ENCODE assay signal across 1 cellular context in genomic region chrX:65706041-65706828, GRCh38.
TF ChIP-seq lines count a peak whose summit lies in the region.

No MANE protein-coding gene starts in this region.

TF ChIP-seq in GM12878, 131 proteins besides CTCF, POLR2A, EP300 and RAD21 (continued from another document):
- no peak for TF ChIP-seq SPI1 (IDR thresholded peaks at IDR 0.05; ENCODE audit: borderline replicate concordance, insufficient read depth, low read depth, low read length)
- no peak for TF ChIP-seq SREBF2 (IDR thresholded peaks at IDR 0.05; ENCODE audit: low read length)
- no peak for TF ChIP-seq RUNX3 (IDR thresholded peaks at IDR 0.05; ENCODE audit: low read length)
- TF ChIP-seq ZNF217 (IDR thresholded peaks at IDR 0.05): no peak
- no peak for TF ChIP-seq FOXK2 (IDR thresholded peaks at IDR 0.05)
- no peak for TF ChIP-seq NFXL1 (IDR thresholded peaks at IDR 0.05; ENCODE audit: borderline replicate concordance)
- TF ChIP-seq SIN3A (IDR thresholded peaks at IDR 0.05; ENCODE audit: low read depth, low read length): no peak
- no peak for TF ChIP-seq BACH1 (IDR thresholded peaks at IDR 0.05; ENCODE audit: borderline replicate concordance)
- TF ChIP-seq CHD4 (IDR thresholded peaks at IDR 0.05): no peak
- TF ChIP-seq ZNF687 (IDR thresholded peaks at IDR 0.05): 0 out of 2 replicates have a peak, but pooled peaks have one; percentile 25
- peak; percentile 20; the same call in 1 of the 2 replicates for TF ChIP-seq BCL11A (IDR thresholded peaks at IDR 0.05; ENCODE audit: low read depth, low read length)
- TF ChIP-seq NFIC (IDR thresholded peaks at IDR 0.05; ENCODE audit: low read depth, low read length): 0 out of 2 replicates have a peak, but pooled peaks have one; percentile 22
TF ChIP-seq in GM12878: peak in this region for 18.
